In the genomic region with DNA sequence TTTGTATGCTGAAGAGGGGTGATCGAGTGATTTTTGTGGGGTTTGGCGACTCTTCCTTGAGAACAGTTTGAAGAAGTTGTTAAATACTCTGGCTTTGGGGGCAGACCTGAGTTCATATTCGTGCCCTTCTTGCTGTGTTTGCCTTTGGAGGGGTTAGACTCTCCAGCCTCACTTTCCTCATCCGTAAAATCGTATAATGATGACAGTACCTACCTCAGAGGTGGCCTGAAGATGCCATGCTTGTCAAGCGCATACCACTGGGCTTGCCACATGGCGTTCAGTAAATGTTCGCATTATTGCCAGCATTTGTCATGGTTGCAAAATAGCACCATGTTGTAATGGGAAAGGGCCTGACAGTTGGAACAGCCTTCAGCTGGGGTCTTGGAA, we compare ENCODE assay signal across 8 cellular contexts. TPM values are rescaled to one million over a fixed set of nuclear protein-coding genes. Genes with fewer than 3 reads are reported as not detected.
DNase-seq lines count a peak whose midpoint lies in the region; ATAC-seq and TF ChIP-seq lines count a peak whose summit lies in the region.

No MANE protein-coding gene starts in this region.

- peaks cover 3% of the 10 kb centered on the region for H3K4me1 ChIP-seq in rectal smooth muscle tissue (ENCODE audit: control insufficient read depth, insufficient read depth, low read length)

- H3K4me3 Mint-ChIP-seq in activated naive CD4-positive, alpha-beta T cell treated with anti-CD3 and anti-CD28 coated beads, Interleukin-2, amount 50 U/mL, for 24 hours = peak overlapping the region; percentile 99

- H3K27me3 ChIP-seq in rectal smooth muscle tissue (ENCODE audit: control insufficient read depth, insufficient read depth, low read length) = no peaks in the 10 kb centered on the region

- peak overlapping the region; percentile 89 for H3K27ac ChIP-seq in rectal smooth muscle tissue (ENCODE audit: low read depth, low read length)

- no peaks in the 10 kb centered on the region for H3K9me3 Mint-ChIP-seq in activated naive CD4-positive, alpha-beta T cell treated with anti-CD3 and anti-CD28 coated beads, Interleukin-2, amount 50 U/mL, for 24 hours

- peak overlapping the region; percentile 45 for H3K9ac ChIP-seq in rectal smooth muscle tissue (ENCODE audit: low read length)

- ATAC-seq in GM19452 (IDR thresholded peaks at IDR 0.05; ENCODE audit: unreplicated experiment) = no peak
- no peak for ATAC-seq in GM18873 (IDR thresholded peaks at IDR 0.05; ENCODE audit: low FRiP score, unreplicated experiment)
- ATAC-seq in GM18909 (IDR thresholded peaks at IDR 0.05; ENCODE audit: poor library complexity, unreplicated experiment) = no peak

- peaks cover 42% of the 10 kb centered on the region for H3K4me1 Mint-ChIP-seq in activated naive CD4-positive, alpha-beta T cell treated with anti-CD3 and anti-CD28 coated beads, Interleukin-2, amount 50 U/mL, for 24 hours

- H3K4me3 ChIP-seq in GM12865 (ENCODE audit: low read depth, low read length) (peak overlapping the region; percentile 83), rectal smooth muscle tissue (ENCODE audit: low read length) (peak overlapping the region; percentile 90)

- H3K27ac Mint-ChIP-seq in activated naive CD4-positive, alpha-beta T cell treated with anti-CD3 and anti-CD28 coated beads, Interleukin-2, amount 50 U/mL, for 24 hours = peak overlapping the region; percentile 98

- no peaks in the 10 kb centered on the region for H3K36me3 ChIP-seq in rectal smooth muscle tissue (ENCODE audit: control insufficient read depth, insufficient read depth, low read length)

- DNase-seq in GM12865 (ENCODE audit: low read depth) = peak; percentile 52
- peak; percentile 69 for DNase-seq in NOMO-1 treated with DMSO at 0.1 percent for 48 hours (lab: John Stamatoyannopoulos, UW; ENCODE audit: unreplicated experiment)
- DNase-seq in cardiac septum (ENCODE audit: low spot score) = peak; percentile 77

- TF ChIP-seq CTCF in GM12865 (IDR thresholded peaks at IDR 0.05; ENCODE audit: insufficient read depth, low read depth, low read length, missing control alignments) = no peak

- peaks cover 1% of the 10 kb centered on the region for H3K36me3 Mint-ChIP-seq in activated naive CD4-positive, alpha-beta T cell treated with anti-CD3 and anti-CD28 coated beads, Interleukin-2, amount 50 U/mL, for 24 hours

- intact Hi-C loops in cardiac septum (cut with DNase I) = no loop called here

- no peaks in the 10 kb centered on the region for H3K27me3 Mint-ChIP-seq in activated naive CD4-positive, alpha-beta T cell treated with anti-CD3 and anti-CD28 coated beads, Interleukin-2, amount 50 U/mL, for 24 hours

RNA-seq across cellular contexts. Expression of gene STK17A, which starts 1.3 kb away (rescaled TPM):
- total RNA-seq in cardiac septum = 40.3 TPM
